Comparison of ENCODE assay signal across 8 cellular contexts in the genomic region with DNA sequence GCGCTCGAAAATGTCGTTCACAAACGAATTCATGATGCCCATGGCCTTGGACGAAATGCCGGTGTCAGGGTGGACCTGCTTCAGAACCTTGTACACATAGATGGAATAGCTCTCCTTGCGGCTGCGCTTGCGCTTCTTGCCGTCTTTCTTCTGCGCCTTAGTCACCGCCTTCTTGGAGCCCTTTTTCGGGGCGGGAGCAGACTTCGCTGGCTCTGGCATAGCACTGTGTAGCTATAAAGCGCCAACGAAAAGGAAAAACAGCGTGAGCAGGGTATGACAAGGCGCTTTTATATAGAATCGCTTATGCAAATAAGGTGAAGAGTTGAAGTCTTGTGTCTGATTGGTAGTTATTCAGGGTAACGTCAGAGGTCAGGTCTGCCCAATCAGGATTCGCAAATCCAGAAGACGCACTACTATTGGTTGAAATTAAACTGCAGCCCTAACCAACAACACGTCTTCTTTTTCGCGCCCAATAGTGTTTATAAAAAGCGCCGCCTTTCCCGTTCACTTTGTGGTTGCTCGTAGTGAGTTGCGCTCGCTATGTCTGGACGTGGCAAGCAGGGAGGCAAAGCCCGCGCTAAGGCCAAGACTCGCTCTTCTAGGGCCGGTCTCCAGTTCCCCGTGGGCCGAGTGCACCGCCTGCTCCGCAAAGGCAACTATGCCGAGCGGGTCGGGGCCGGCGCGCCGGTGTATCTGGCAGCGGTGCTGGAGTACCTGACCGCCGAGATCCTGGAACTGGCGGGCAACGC.
DNase-seq lines count a peak whose midpoint lies in the region; ATAC-seq and TF ChIP-seq lines count a peak whose summit lies in the region.

No MANE protein-coding gene starts in this region.

- peak overlapping the region; percentile 92 for H3K9ac ChIP-seq in OCI-LY1 (ENCODE audit: low read length)
- peak overlapping the region; percentile 80 to 95 for H3K9ac ChIP-seq in mucosa of rectum (ENCODE audit: low read depth in 1 of 2, low read length in 2 of 2)

- no peaks in the 10 kb centered on the region for H3K79me2 ChIP-seq in OCI-LY1 (ENCODE audit: insufficient read depth, low read length)

- no peaks in the 10 kb centered on the region for H3K9me3 ChIP-seq in OCI-LY1 (ENCODE audit: low read length)
- no peaks in the 10 kb centered on the region for H3K9me3 ChIP-seq in mucosa of rectum (ENCODE audit: control insufficient read depth in 2 of 2, low read length in 2 of 2)

- DNase-seq in DMS 273 (lab: John Stamatoyannopoulos, UW; ENCODE audit: unreplicated experiment) (peak; percentile 98), HuH-7 (ENCODE audit: low spot score) (peak; percentile 91), activated T-cell treated with anti-CD3 and anti-CD28 coated beads for 24 hours (ENCODE audit: low read depth) (peak; percentile 86)
- peak; percentile 90 for DNase-seq in stimulated activated CD8-positive, alpha-beta memory T cell treated with anti-CD3 and anti-CD28 coated beads, Interleukin-4, amount 100 ng/mL, for 48 hours

- H3K4me2 ChIP-seq in OCI-LY1 (ENCODE audit: low read length): peak overlapping the region; percentile 86

- no peaks in the 10 kb centered on the region; the same call in 1 of the 2 replicates for H3F3A ChIP-seq in OCI-LY1 (ENCODE audit: insufficient read depth, low read length)

- TF ChIP-seq CTCF in OCI-LY1 (IDR thresholded peaks at IDR 0.05; ENCODE audit: low read length): no peak

- peak overlapping the region; percentile 96 for H3K27ac ChIP-seq in OCI-LY1 (ENCODE audit: low read depth, low read length, poor library complexity, severe bottlenecking)
- peak overlapping the region; percentile 97 for H3K27ac ChIP-seq in mucosa of rectum (ENCODE audit: low read depth in 2 of 2, low read length in 2 of 2)

- H2AFZ ChIP-seq in OCI-LY1 (ENCODE audit: low read length): no peak overlapping the region

- H3K27me3 ChIP-seq in OCI-LY1 (ENCODE audit: insufficient read depth, low read length) (no peaks in the 10 kb centered on the region), mucosa of rectum (ENCODE audit: control insufficient read depth in 2 of 2, insufficient read depth in 2 of 2, low read length in 2 of 2) (no peaks in the 10 kb centered on the region)

- peak; percentile 77 for ATAC-seq in GM21528 (IDR thresholded peaks at IDR 0.05; ENCODE audit: low FRiP score, unreplicated experiment)
- peak; percentile 90 for ATAC-seq in esophagus mucosa

- peak overlapping the region; percentile 72 for H3K4me3 ChIP-seq in OCI-LY1 (ENCODE audit: low read depth, low read length, poor library complexity, severe bottlenecking)
- H3K4me3 ChIP-seq in mucosa of rectum (ENCODE audit: low read length in 2 of 2): peak overlapping the region; percentile 74 to 86

- H3K36me3 ChIP-seq in OCI-LY1 (ENCODE audit: insufficient read depth, low read length): no peaks in the 10 kb centered on the region; the same call in 1 of the 2 replicates
- no peaks in the 10 kb centered on the region for H3K36me3 ChIP-seq in mucosa of rectum (ENCODE audit: control insufficient read depth in 2 of 2, insufficient read depth in 2 of 2, low read length in 2 of 2)

- H4K20me1 ChIP-seq in OCI-LY1 (ENCODE audit: insufficient read depth, low read length): no peaks in the 10 kb centered on the region

- peaks cover 55% of the 10 kb centered on the region for H3K4me1 ChIP-seq in OCI-LY1 (ENCODE audit: insufficient read depth, low read length, severe bottlenecking)
- peaks cover 8 to 10% of the 10 kb centered on the region in 2 donors for H3K4me1 ChIP-seq in mucosa of rectum (ENCODE audit: control insufficient read depth in 2 of 2, insufficient read depth in 2 of 2, low read length in 2 of 2)

- no peaks in the 10 kb centered on the region for H3K9me2 ChIP-seq in OCI-LY1 (ENCODE audit: low read depth, low read length)

Comparison
In these comparisons a context has a peak if more than half of its experiments do, and no peak if none do; other contexts are left out.
1. Peak in every context shown above with its lines: DNase-seq, ATAC-seq, H3K4me3 ChIP-seq and H3K27ac ChIP-seq.